1 cellular context compared by ENCODE assay signal in the genomic region with DNA sequence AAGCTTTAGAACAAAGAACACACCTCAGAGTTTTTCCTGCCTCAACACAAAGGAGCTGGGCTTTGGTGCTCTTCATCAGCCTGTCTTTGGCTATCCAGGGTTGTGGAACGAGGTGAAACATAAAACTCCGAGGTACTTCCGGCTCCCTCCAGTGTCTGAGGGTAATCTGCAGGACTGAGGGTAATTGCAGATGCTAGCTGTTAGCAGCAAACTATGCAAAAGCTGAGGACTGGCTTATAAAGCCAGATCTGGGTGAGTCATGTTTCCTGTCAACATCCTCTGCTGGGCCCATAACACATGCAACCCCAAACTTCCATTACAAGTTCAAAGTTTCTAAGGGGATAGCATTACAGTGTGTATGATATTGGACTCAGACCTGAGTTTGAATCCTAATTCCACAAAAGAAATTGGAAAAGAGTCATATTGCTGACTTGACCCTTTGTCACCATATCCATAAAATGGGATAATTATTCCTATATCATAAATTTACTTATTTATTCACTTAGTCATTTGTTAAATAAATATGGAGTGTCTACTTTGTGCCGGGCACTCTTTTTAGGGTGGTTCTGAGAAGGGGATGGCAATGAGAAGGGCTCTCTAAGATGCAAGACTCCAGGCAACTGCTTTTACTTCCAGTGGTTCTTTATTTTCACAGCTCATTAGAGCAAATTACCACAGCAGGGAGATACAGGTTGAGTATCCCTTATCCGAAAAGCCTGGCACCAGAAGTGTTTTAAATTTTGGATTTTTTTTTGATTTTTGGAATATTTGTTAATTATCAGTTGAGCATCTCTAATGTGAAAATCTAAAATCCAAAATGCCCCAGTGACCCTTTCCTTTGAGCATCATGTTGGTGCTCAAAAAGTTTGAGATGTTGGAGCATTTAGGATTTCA.
TF ChIP-seq lines count a peak whose summit lies in the region.

No MANE protein-coding gene starts in this region.

TF ChIP-seq in HepG2, 621 proteins besides CTCF, POLR2A, EP300 and RAD21 (continued from another document and continues in another):
- TF ChIP-seq ARID5B (CRISPR knock-in tag; IDR thresholded peaks at IDR 0.05) (peak; percentile 66), RFXANK (CRISPR knock-in tag; IDR thresholded peaks at IDR 0.05) (0 out of 2 replicates have a peak, but pooled peaks have one; percentile 61), MXI1 (IDR thresholded peaks at IDR 0.05; ENCODE audit: borderline replicate concordance, low read depth, low read length) (peak; percentile 41; the same call in 1 of the 3 replicates), HOXA5 (CRISPR knock-in tag; IDR thresholded peaks at IDR 0.05) (no peak), NR2F6 (IDR thresholded peaks at IDR 0.05) (no peak), NR2F6 (CRISPR knock-in tag; IDR thresholded peaks at IDR 0.05) (no peak; the same call in 1 of the 2 replicates), ZFYVE20 (CRISPR knock-in tag; IDR thresholded peaks at IDR 0.05; ENCODE audit: borderline replicate concordance, low read depth) (no peak), NFE2 (CRISPR knock-in tag; IDR thresholded peaks at IDR 0.05) (no peak), ZNF317 (CRISPR knock-in tag; IDR thresholded peaks at IDR 0.05) (no peak), CENPX (CRISPR knock-in tag; IDR thresholded peaks at IDR 0.05) (no peak), GATAD2A (CRISPR knock-in tag; IDR thresholded peaks at IDR 0.05) (peak; percentile 56), POLR2AphosphoS2 (IDR thresholded peaks at IDR 0.05; ENCODE audit: low read depth, low read length) (peak; percentile 68; the same call in 1 of the 2 replicates), SCMH1 (CRISPR knock-in tag; IDR thresholded peaks at IDR 0.05; ENCODE audit: borderline replicate concordance) (no peak), HDAC2 (CRISPR knock-in tag; IDR thresholded peaks at IDR 0.05) (0 out of 2 replicates have a peak, but pooled peaks have one; percentile 34), ZNF17 (CRISPR knock-in tag; IDR thresholded peaks at IDR 0.05) (no peak), KDM1A (CRISPR knock-in tag; IDR thresholded peaks at IDR 0.05) (0 out of 2 replicates have a peak, but pooled peaks have one; percentile 12), TCF7L2 (IDR thresholded peaks at IDR 0.05; ENCODE audit: low read depth, low read length) (no peak), MED1 (CRISPR knock-in tag; IDR thresholded peaks at IDR 0.05) (peak; percentile 77), YEATS2 (CRISPR knock-in tag; IDR thresholded peaks at IDR 0.05; ENCODE audit: borderline replicate concordance) (peak; percentile 67; the same call in 1 of the 2 replicates), SP5 (CRISPR knock-in tag; IDR thresholded peaks at IDR 0.05; ENCODE audit: borderline replicate concordance, low read depth) (0 out of 2 replicates have a peak, but pooled peaks have one; percentile 29), ZNF598 (CRISPR knock-in tag; IDR thresholded peaks at IDR 0.05; ENCODE audit: borderline replicate concordance) (no peak), ZNF562 (CRISPR knock-in tag; IDR thresholded peaks at IDR 0.05; ENCODE audit: borderline replicate concordance) (no peak), ZNF546 (CRISPR knock-in tag; conservative IDR thresholded peaks at IDR 0.05) (no peak), PAX8 (CRISPR knock-in tag; IDR thresholded peaks at IDR 0.05; ENCODE audit: borderline replicate concordance) (no peak), CBX1 (IDR thresholded peaks at IDR 0.05; ENCODE audit: low read depth) (no peak), ZNF629 (CRISPR knock-in tag; conservative IDR thresholded peaks at IDR 0.05) (peak; percentile 15; the same call in 1 of the 2 replicates), FOXC1 (CRISPR knock-in tag; IDR thresholded peaks at IDR 0.05; ENCODE audit: borderline replicate concordance) (no peak), STAT5B (CRISPR knock-in tag; IDR thresholded peaks at IDR 0.05) (no peak), KLF16 (CRISPR knock-in tag; IDR thresholded peaks at IDR 0.05) (peak in 1 of 2 experiments; percentile 31; a peak in 1 of 4 replicates), MIXL1 (CRISPR knock-in tag; IDR thresholded peaks at IDR 0.05) (peak; percentile 47; the same call in 1 of the 2 replicates), RFXAP (CRISPR knock-in tag; IDR thresholded peaks at IDR 0.05; ENCODE audit: borderline replicate concordance) (0 out of 2 replicates have a peak, but pooled peaks have one; percentile 36), ZNF788 (CRISPR knock-in tag; IDR thresholded peaks at IDR 0.05; ENCODE audit: borderline replicate concordance) (peak; percentile 30; the same call in 1 of the 2 replicates), RXRB (CRISPR knock-in tag; IDR thresholded peaks at IDR 0.05; ENCODE audit: borderline replicate concordance) (peak; percentile 45; the same call in 1 of the 2 replicates), DRAP1 (CRISPR knock-in tag; IDR thresholded peaks at IDR 0.05) (peak; percentile 85), GABPB1 (CRISPR knock-in tag; IDR thresholded peaks at IDR 0.05) (peak; percentile 22; the same call in 1 of the 2 replicates), SOX6 (IDR thresholded peaks at IDR 0.05) (no peak), SOX6 (CRISPR knock-in tag; IDR thresholded peaks at IDR 0.05) (peak; percentile 11; the same call in 1 of the 2 replicates), FOXA1 (IDR thresholded peaks at IDR 0.05) (no peak), FOXA1 (CRISPR knock-in tag; IDR thresholded peaks at IDR 0.05) (peak; percentile 71; the same call in 1 of the 2 replicates), KLF13 (CRISPR knock-in tag; IDR thresholded peaks at IDR 0.05) (no peak), SIX1 (CRISPR knock-in tag; IDR thresholded peaks at IDR 0.05; ENCODE audit: borderline replicate concordance) (peak; percentile 33; the same call in 1 of the 2 replicates), ZNF12 (CRISPR knock-in tag; IDR thresholded peaks at IDR 0.05) (no peak), ZEB1 (IDR thresholded peaks at IDR 0.05; ENCODE audit: insufficient replicate concordance, low read depth) (no peak), RCOR2 (CRISPR knock-in tag; IDR thresholded peaks at IDR 0.05) (0 out of 2 replicates have a peak, but pooled peaks have one; percentile 47), ZNF792 (CRISPR knock-in tag; IDR thresholded peaks at IDR 0.05) (peak; percentile 43; the same call in 1 of the 2 replicates), XRCC5 (optimal IDR thresholded peaks at IDR 0.05; ENCODE audit: low read length) (peak; percentile 52), ZNF441 (CRISPR knock-in tag; IDR thresholded peaks at IDR 0.05; ENCODE audit: borderline replicate concordance) (0 out of 2 replicates have a peak, but pooled peaks have one; percentile 22), SNAPC2 (CRISPR knock-in tag; IDR thresholded peaks at IDR 0.05) (peak; percentile 98), ZNF766 (CRISPR knock-in tag; IDR thresholded peaks at IDR 0.05; ENCODE audit: borderline replicate concordance) (no peak), HMG20A (CRISPR knock-in tag; IDR thresholded peaks at IDR 0.05; ENCODE audit: borderline replicate concordance) (peak; percentile 49; the same call in 1 of the 2 replicates), FOXP1 (IDR thresholded peaks at IDR 0.05) (no peak), FOXP1 (CRISPR knock-in tag; IDR thresholded peaks at IDR 0.05) (peak; percentile 53; the same call in 1 of the 2 replicates), SOX5 (CRISPR knock-in tag; IDR thresholded peaks at IDR 0.05; ENCODE audit: borderline replicate concordance) (peak; percentile 11; the same call in 1 of the 2 replicates), ZNF124 (CRISPR knock-in tag; IDR thresholded peaks at IDR 0.05) (no peak)
- TF ChIP-seq, protein P1, sequence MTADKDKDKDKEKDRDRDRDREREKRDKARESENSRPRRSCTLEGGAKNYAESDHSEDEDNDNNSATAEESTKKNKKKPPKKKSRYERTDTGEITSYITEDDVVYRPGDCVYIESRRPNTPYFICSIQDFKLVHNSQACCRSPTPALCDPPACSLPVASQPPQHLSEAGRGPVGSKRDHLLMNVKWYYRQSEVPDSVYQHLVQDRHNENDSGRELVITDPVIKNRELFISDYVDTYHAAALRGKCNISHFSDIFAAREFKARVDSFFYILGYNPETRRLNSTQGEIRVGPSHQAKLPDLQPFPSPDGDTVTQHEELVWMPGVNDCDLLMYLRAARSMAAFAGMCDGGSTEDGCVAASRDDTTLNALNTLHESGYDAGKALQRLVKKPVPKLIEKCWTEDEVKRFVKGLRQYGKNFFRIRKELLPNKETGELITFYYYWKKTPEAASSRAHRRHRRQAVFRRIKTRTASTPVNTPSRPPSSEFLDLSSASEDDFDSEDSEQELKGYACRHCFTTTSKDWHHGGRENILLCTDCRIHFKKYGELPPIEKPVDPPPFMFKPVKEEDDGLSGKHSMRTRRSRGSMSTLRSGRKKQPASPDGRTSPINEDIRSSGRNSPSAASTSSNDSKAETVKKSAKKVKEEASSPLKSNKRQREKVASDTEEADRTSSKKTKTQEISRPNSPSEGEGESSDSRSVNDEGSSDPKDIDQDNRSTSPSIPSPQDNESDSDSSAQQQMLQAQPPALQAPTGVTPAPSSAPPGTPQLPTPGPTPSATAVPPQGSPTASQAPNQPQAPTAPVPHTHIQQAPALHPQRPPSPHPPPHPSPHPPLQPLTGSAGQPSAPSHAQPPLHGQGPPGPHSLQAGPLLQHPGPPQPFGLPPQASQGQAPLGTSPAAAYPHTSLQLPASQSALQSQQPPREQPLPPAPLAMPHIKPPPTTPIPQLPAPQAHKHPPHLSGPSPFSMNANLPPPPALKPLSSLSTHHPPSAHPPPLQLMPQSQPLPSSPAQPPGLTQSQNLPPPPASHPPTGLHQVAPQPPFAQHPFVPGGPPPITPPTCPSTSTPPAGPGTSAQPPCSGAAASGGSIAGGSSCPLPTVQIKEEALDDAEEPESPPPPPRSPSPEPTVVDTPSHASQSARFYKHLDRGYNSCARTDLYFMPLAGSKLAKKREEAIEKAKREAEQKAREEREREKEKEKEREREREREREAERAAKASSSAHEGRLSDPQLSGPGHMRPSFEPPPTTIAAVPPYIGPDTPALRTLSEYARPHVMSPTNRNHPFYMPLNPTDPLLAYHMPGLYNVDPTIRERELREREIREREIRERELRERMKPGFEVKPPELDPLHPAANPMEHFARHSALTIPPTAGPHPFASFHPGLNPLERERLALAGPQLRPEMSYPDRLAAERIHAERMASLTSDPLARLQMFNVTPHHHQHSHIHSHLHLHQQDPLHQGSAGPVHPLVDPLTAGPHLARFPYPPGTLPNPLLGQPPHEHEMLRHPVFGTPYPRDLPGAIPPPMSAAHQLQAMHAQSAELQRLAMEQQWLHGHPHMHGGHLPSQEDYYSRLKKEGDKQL (CRISPR knock-in tag; IDR thresholded peaks at IDR 0.05; ENCODE audit: low read depth) = no peak
- TF ChIP-seq, protein P2, sequence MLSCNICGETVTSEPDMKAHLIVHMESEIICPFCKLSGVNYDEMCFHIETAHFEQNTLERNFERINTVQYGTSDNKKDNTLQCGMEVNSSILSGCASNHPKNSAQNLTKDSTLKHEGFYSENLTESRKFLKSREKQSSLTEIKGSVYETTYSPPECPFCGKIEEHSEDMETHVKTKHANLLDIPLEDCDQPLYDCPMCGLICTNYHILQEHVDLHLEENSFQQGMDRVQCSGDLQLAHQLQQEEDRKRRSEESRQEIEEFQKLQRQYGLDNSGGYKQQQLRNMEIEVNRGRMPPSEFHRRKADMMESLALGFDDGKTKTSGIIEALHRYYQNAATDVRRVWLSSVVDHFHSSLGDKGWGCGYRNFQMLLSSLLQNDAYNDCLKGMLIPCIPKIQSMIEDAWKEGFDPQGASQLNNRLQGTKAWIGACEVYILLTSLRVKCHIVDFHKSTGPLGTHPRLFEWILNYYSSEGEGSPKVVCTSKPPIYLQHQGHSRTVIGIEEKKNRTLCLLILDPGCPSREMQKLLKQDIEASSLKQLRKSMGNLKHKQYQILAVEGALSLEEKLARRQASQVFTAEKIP (CRISPR knock-in tag; IDR thresholded peaks at IDR 0.05; ENCODE audit: borderline replicate concordance) = no peak
- TF ChIP-seq, protein P3, sequence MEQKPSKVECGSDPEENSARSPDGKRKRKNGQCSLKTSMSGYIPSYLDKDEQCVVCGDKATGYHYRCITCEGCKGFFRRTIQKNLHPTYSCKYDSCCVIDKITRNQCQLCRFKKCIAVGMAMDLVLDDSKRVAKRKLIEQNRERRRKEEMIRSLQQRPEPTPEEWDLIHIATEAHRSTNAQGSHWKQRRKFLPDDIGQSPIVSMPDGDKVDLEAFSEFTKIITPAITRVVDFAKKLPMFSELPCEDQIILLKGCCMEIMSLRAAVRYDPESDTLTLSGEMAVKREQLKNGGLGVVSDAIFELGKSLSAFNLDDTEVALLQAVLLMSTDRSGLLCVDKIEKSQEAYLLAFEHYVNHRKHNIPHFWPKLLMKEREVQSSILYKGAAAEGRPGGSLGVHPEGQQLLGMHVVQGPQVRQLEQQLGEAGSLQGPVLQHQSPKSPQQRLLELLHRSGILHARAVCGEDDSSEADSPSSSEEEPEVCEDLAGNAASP (CRISPR knock-in tag; IDR thresholded peaks at IDR 0.05; ENCODE audit: borderline replicate concordance) = no peak
- TF ChIP-seq, protein P4, sequence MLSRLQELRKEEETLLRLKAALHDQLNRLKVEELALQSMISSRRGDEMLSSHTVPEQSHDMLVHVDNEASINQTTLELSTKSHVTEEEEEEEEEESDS (CRISPR knock-in tag; IDR thresholded peaks at IDR 0.05; ENCODE audit: borderline replicate concordance) = 0 out of 2 replicates have a peak, but pooled peaks have one; percentile 73
